ENCODE assay signal across 10 cellular contexts in the genomic region with DNA sequence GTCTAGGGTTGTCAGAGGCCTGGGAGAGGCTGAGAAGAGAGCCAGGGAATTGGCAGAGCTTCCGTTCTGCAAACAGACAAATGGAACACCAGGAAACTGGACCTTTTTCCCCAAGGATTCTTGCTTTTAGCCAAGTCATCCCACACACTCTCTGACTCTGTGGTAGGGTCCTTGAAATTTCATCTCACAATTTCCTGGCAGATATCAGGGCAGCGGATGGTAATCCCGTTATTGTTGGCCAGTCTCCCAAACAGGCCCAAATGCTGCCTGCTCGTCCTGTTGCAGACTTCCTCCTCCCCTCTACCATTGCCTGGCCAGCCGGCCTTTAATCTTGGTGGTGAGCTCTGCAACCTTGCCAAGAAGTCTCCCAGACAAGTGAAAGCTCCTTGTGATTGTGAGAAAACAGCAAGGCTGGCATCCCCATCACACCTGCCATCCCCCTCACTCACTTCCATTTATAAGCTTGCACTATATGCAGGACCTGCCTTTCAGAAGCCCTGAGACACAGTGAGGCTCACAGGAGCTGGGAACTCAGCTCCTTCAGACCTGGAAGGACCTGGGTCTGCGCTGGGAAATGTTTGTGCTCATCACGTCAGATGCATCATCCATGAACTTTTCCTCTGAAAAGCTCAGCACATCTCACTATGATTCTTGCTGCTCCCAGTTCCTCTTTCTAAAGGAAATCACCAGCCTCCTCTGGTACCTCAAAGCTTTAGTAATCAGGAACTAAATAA. TPM values are rescaled to one million over a fixed set of nuclear protein-coding genes. Genes with fewer than 3 reads are reported as not detected.
DNase-seq lines count a peak whose midpoint lies in the region; ATAC-seq and TF ChIP-seq lines count a peak whose summit lies in the region.
"Had no signal": no experiment of that assay in that cellular context is flagged by ENCODE, and none has a peak within 500 bp of the region (broad histone marks: within the 10 kb centered on the region; RNA-seq: fewer than 3 reads in every experiment).

No MANE protein-coding gene starts in this region.

- ATAC-seq in natural killer cell treated with Interleukin-12 subunit alpha and Interleukin-12 subunit beta and Interleukin-15 and Interleukin-18, amount 100 ng/mL, for 72 hours, result no peak
- ATAC-seq in HG03439 (IDR thresholded peaks at IDR 0.05; ENCODE audit: unreplicated experiment), result no peak

- no peaks in the 10 kb centered on the region for H3K36me3 ChIP-seq in colonic mucosa

- no peaks in the 10 kb centered on the region for H3K4me1 Mint-ChIP-seq in natural killer cell treated with Interleukin-12 subunit alpha and Interleukin-12 subunit beta and Interleukin-15 and Interleukin-18, amount 100 ng/mL, for 72 hours (ENCODE audit: low read depth in 2 of 2)

- H3K27ac ChIP-seq in colonic mucosa, result peak overlapping the region; percentile 27

- H3K36me3 Mint-ChIP-seq in natural killer cell treated with Interleukin-12 subunit alpha and Interleukin-12 subunit beta and Interleukin-15 and Interleukin-18, amount 100 ng/mL, for 72 hours, result no peaks in the 10 kb centered on the region
- H3K36me3 Mint-ChIP-seq: activated CD4-positive, alpha-beta memory T cell treated with anti-CD3 and anti-CD28 coated beads for 36 hours had no signal

- H3K9me3 ChIP-seq in colonic mucosa, result no peaks in the 10 kb centered on the region

- H3K4me3 Mint-ChIP-seq in natural killer cell treated with Interleukin-12 subunit alpha and Interleukin-12 subunit beta and Interleukin-15 and Interleukin-18, amount 100 ng/mL, for 72 hours, result no peak overlapping the region
- H3K4me3 Mint-ChIP-seq: activated CD4-positive, alpha-beta memory T cell treated with anti-CD3 and anti-CD28 coated beads for 36 hours had no signal

- H3K27me3 Mint-ChIP-seq in natural killer cell treated with Interleukin-12 subunit alpha and Interleukin-12 subunit beta and Interleukin-15 and Interleukin-18, amount 100 ng/mL, for 72 hours, result peaks cover 0 to under 1% of the 10 kb centered on the region in 2 donors

- no peaks in the 10 kb centered on the region for H3K4me1 ChIP-seq in colonic mucosa

- no peak overlapping the region for H3K27ac Mint-ChIP-seq in natural killer cell treated with Interleukin-12 subunit alpha and Interleukin-12 subunit beta and Interleukin-15 and Interleukin-18, amount 100 ng/mL, for 72 hours
- H3K27ac Mint-ChIP-seq: activated CD4-positive, alpha-beta memory T cell treated with anti-CD3 and anti-CD28 coated beads for 36 hours had no signal

- H3K4me3 ChIP-seq in colonic mucosa, result no peak overlapping the region

- no peak for TF ChIP-seq CTCF in colonic mucosa (IDR thresholded peaks at IDR 0.05)

- H3K9me3 Mint-ChIP-seq in natural killer cell treated with Interleukin-12 subunit alpha and Interleukin-12 subunit beta and Interleukin-15 and Interleukin-18, amount 100 ng/mL, for 72 hours, result no peaks in the 10 kb centered on the region
- H3K9me3 Mint-ChIP-seq: activated CD4-positive, alpha-beta memory T cell treated with anti-CD3 and anti-CD28 coated beads for 36 hours had no signal

- intact Hi-C loops in colonic mucosa (cut with DNase I), result no loop called here

- no peaks in the 10 kb centered on the region for H3K27me3 ChIP-seq in colonic mucosa

- DNase-seq in AG08395 (ENCODE audit: low spot score) (peak; percentile 23), NCI-H1092 (lab: John Stamatoyannopoulos, UW) (peak; percentile 23), colonic mucosa (peak; percentile 15), myocyte (ENCODE audit: low read depth) (peak; percentile 79), NCI-H748 treated with DMSO at 0.1 percent for 48 hours (lab: John Stamatoyannopoulos, UW) (no peak), germinal center (ENCODE audit: low spot score) (no peak)
- no peak for DNase-seq in natural killer cell treated with Interleukin-12 subunit alpha and Interleukin-12 subunit beta and Interleukin-15 and Interleukin-18, amount 100 ng/mL, for 72 hours (ENCODE audit: low spot score)
- DNase-seq: activated CD4-positive, alpha-beta memory T cell treated with anti-CD3 and anti-CD28 coated beads for 36 hours; NCI-H2171 had no signal

- no peak overlapping the region for H3K9ac ChIP-seq in colonic mucosa (ENCODE audit: low read depth in 2 of 2, low read length in 2 of 2)

RNA-seq across cellular contexts. Expression of a gene that starts 13.6 kb away (rescaled TPM):
- total RNA-seq in colonic mucosa, result 100 to 1,000 TPM; 233 to 264 TPM
- 249 and 277 TPM in 2 replicates for total RNA-seq in myocyte
- polyA plus RNA-seq in myocyte (2012), result 230 TPM
- total RNA-seq in natural killer cell treated with Interleukin-12 subunit alpha and Interleukin-12 subunit beta and Interleukin-15 and Interleukin-18, amount 100 ng/mL, for 72 hours, result 100 to 1,000 TPM; 183 to 194 TPM

RNA-seq across cellular contexts. Expression of a gene that starts 45.9 kb away (rescaled TPM):
- total RNA-seq in colonic mucosa, result 10 to 100 TPM; 58.0 to 61.9 TPM
- total RNA-seq in myocyte, result 24.1 and 28.3 TPM in 2 replicates
- polyA plus RNA-seq in myocyte (2012), result 98.4 TPM
- 1 to 10 TPM; 1.6 to 2.4 TPM for total RNA-seq in natural killer cell treated with Interleukin-12 subunit alpha and Interleukin-12 subunit beta and Interleukin-15 and Interleukin-18, amount 100 ng/mL, for 72 hours

Comparison
In these comparisons a context has a peak if more than half of its experiments do, and no peak if none do; other contexts are left out.
1. DNase-seq: peak in AG08395 (single experiment), NCI-H1092 (single experiment), colonic mucosa (single experiment) and myocyte (single experiment); none in NCI-H748 treated with DMSO at 0.1 percent for 48 hours (single experiment), natural killer cell treated with Interleukin-12 subunit alpha and Interleukin-12 subunit beta and Interleukin-15 and Interleukin-18, amount 100 ng/mL, for 72 hours (single experiment) and germinal center (single experiment).